Comparison of ENCODE assay signal across 15 cellular contexts in genomic region chrX:103789004-103789403, GRCh38. TPM values are rescaled to one million over a fixed set of nuclear protein-coding genes. Genes with fewer than 3 reads are reported as not detected.
A peak's percentile ranks its signal among the peaks of the same experiment; 100 is the strongest.
DNase-seq lines count a peak whose midpoint lies in the region; ATAC-seq and TF ChIP-seq lines count a peak whose summit lies in the region.
"Had no signal": no experiment of that assay in that cellular context is flagged by ENCODE, and none has a peak within 500 bp of the region (broad histone marks: within the 10 kb centered on the region; RNA-seq: fewer than 3 reads in every experiment).

No MANE protein-coding gene starts in this region.

- no peak for TF ChIP-seq CTCF in suprapubic skin (IDR thresholded peaks at IDR 0.05)

- no peak for TF ChIP-seq POLR2A in suprapubic skin (IDR thresholded peaks at IDR 0.05)

- no peak overlapping the region for H3K27ac ChIP-seq in suprapubic skin
- H3K27ac ChIP-seq: BLaER1 treated with 17β-estradiol and CSF1 and Interleukin-3, amounts not matched to agents 10 nM and 100 nM; lower lobe of right lung had no signal

- H3K4me1 ChIP-seq in suprapubic skin, result no peaks in the 10 kb centered on the region
- H3K4me1 ChIP-seq: lower lobe of right lung had no signal

- no peak for TF ChIP-seq EP300 in suprapubic skin (IDR thresholded peaks at IDR 0.05)

- H3K4me3 ChIP-seq in suprapubic skin, result no peak overlapping the region
- H3K4me3 ChIP-seq: BLaER1 treated with 17β-estradiol and CSF1 and Interleukin-3, amounts not matched to agents 10 nM and 100 nM; lower lobe of right lung had no signal

- DNase-seq in SKM-1 (lab: John Stamatoyannopoulos, UW; ENCODE audit: unreplicated experiment) (peak; percentile 1), suprapubic skin (ENCODE audit: low spot score in 2 of 2) (no peak), ecto neural progenitor cell (ENCODE audit: low spot score) (no peak), left lobe of liver (ENCODE audit: low spot score) (no peak)
- DNase-seq: activated CD4-positive, alpha-beta T cell treated with anti-CD3 and anti-CD28 coated beads for 4 hours; lower lobe of right lung; NCI-H510A treated with DMSO at 0.1 percent for 48 hours had no signal

- H3K27me3 ChIP-seq in suprapubic skin, result no peaks in the 10 kb centered on the region
- H3K27me3 ChIP-seq: BLaER1 treated with 17β-estradiol and CSF1 and Interleukin-3, amounts not matched to agents 10 nM and 100 nM had no signal

- no peaks in the 10 kb centered on the region for H3K9me3 ChIP-seq in suprapubic skin
- H3K9me3 ChIP-seq: BLaER1 treated with 17β-estradiol and CSF1 and Interleukin-3, amounts not matched to agents 10 nM and 100 nM; lower lobe of right lung had no signal

- ATAC-seq in GM18861 (IDR thresholded peaks at IDR 0.05; ENCODE audit: unreplicated experiment), result peak; percentile 76
- ATAC-seq in GM21576 (IDR thresholded peaks at IDR 0.05; ENCODE audit: unreplicated experiment), result peak; percentile 92
- peak; percentile 95 for ATAC-seq in HG03159 (IDR thresholded peaks at IDR 0.05; ENCODE audit: unreplicated experiment)
- ATAC-seq in HG03280 (IDR thresholded peaks at IDR 0.05; ENCODE audit: unreplicated experiment), result no peak
- ATAC-seq in left lobe of liver, result no peak
- ATAC-seq: activated T-helper 17 cell treated with anti-CD3 and anti-CD28 coated beads, Interleukin-2, amount 50 U/mL, for 72 hours; SK-N-SH treated with all-trans-retinoic acid at 6 μM for 48 hours had no signal

- no peaks in the 10 kb centered on the region for H3K36me3 ChIP-seq in suprapubic skin
- H3K36me3 ChIP-seq: BLaER1 treated with 17β-estradiol and CSF1 and Interleukin-3, amounts not matched to agents 10 nM and 100 nM; lower lobe of right lung had no signal

RNA-seq across cellular contexts. Expression of gene PLP1, which starts 12.4 kb away (rescaled TPM):
- total RNA-seq in suprapubic skin (10 to 100 TPM; 11.2 to 27.5 (median 17.1) TPM), left lobe of liver (0.81 TPM)
- total RNA-seq: activated T-helper 17 cell treated with anti-CD3 and anti-CD28 coated beads, Interleukin-2, amount 50 U/mL, for 72 hours; MCF 10A had no signal

RNA-seq across cellular contexts. Expression of gene RAB9B, which starts 43.1 kb away (rescaled TPM):
- 1 to 10 TPM in 1 of 4 donors, under 1 TPM in 3; 0.16 to 2.1 (median 0.53) TPM for total RNA-seq in suprapubic skin
- total RNA-seq in left lobe of liver, result not detected

Comparison
In these comparisons a context has a peak if more than half of its experiments do, and no peak if none do; other contexts are left out.
1. ATAC-seq: peak in GM18861 (single experiment), GM21576 (single experiment) and HG03159 (single experiment); none in HG03280 (single experiment) and left lobe of liver (single experiment).